Comparison of ENCODE assay signal across 19 cellular contexts in the genomic region with DNA sequence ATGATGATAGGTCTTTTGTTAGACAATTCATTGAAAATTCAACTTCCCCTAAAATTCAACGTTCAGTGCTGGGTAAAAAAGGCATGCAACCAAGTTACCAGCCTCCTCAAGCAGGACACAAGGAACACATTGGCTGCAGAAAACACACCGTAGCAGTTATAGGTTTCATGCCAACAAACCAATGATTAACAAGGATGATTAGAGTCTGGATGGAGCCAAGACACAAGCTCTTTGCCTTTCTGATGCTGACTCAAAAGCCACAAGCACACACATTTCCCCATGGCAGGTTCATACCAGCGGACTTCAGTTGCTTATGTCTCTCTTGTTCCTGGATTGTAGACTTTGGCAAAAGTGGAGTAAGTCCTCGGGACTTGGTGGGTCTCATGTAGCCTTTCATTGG.
DNase-seq lines count a peak whose midpoint lies in the region; ATAC-seq, FAIRE-seq and TF ChIP-seq lines count a peak whose summit lies in the region.
"Had no signal": no experiment of that assay in that cellular context is flagged by ENCODE, and none has a peak within 500 bp of the region (broad histone marks: within the 10 kb centered on the region; RNA-seq: fewer than 3 reads in every experiment).

No MANE protein-coding gene starts in this region.

- intact Hi-C loops in body of pancreas (cut with DNase I) = no loop called here

- peak; percentile 51 for DNase-seq in LNCaP clone FGC (ENCODE audit: low read depth)
- no peak for DNase-seq in body of pancreas
- DNase-seq in kidney tubule cell (ENCODE audit: low spot score) = peak; percentile 76
- DNase-seq in urothelium cell line (ENCODE audit: low spot score) = no peak
- DNase-seq in activated CD4-positive, CD25-positive, alpha-beta regulatory T cell treated with anti-CD3 and anti-CD28 coated beads, Interleukin-2, amount 50 U/mL, for 72 hours = no peak
- no peak for DNase-seq in germinal center (ENCODE audit: low spot score)
- DNase-seq in erythroblast (lab: John Stamatoyannopoulos, UW) = no peak
- DNase-seq: DMS79 treated with DMSO at 0.1 percent for 48 hours, Kasumi-1, MM.1S, NCI-H1092, NCI-H1436 treated with DMSO at 0.1 percent for 48 hours, NCI-H2029, NCI-H526, PC-3, SIG-M5 had no signal

- no peak for FAIRE-seq in urothelium cell line (lab: Jason Lieb, UNC)
- FAIRE-seq: H54 had no signal

- no peaks in the 10 kb centered on the region for H3K27me3 ChIP-seq in body of pancreas

- H3K27ac ChIP-seq in body of pancreas = peak overlapping the region in 1 of 4 donors; percentile 17
- H3K27ac ChIP-seq: C4-2B, RWPE1 had no signal

- H3K9me3 ChIP-seq in body of pancreas = no peaks in the 10 kb centered on the region

- H3K4me1 ChIP-seq in body of pancreas = peaks cover 17% of the 10 kb centered on the region

- TF ChIP-seq POLR2A in body of pancreas (IDR thresholded peaks at IDR 0.05) (no peak), erythroblast (IDR thresholded peaks at IDR 0.05; ENCODE audit: low read length) (no peak)

- H3K4me3 ChIP-seq in LNCaP clone FGC (ENCODE audit: low read depth, low read length) (no peak overlapping the region), body of pancreas (no peak overlapping the region)

- peak; percentile 33 for ATAC-seq in body of pancreas
- ATAC-seq: PC-3 had no signal

- 55 to 67% methylated on average over 4 of the region's 4 CpGs for WGBS in body of pancreas, 2 donors

- no peak for TF ChIP-seq CTCF in LNCaP clone FGC (IDR thresholded peaks at IDR 0.05; ENCODE audit: control insufficient read depth, extremely low read depth, insufficient read depth)
- TF ChIP-seq CTCF in body of pancreas (IDR thresholded peaks at IDR 0.05) = no peak

- peaks cover 0 to 4% of the 10 kb centered on the region in 2 donors for H3K36me3 ChIP-seq in body of pancreas (replicated peaks in 1 of 2; ENCODE audit: insufficient read depth in 1 of 2, low read depth in 2 of 2)

Comparison
In these comparisons a context has a peak if more than half of its experiments do, and no peak if none do; other contexts are left out.
1. DNase-seq: peak in LNCaP clone FGC (single experiment) and kidney tubule cell (single experiment); none in body of pancreas (0 of 4), urothelium cell line (single experiment), activated CD4-positive, CD25-positive, alpha-beta regulatory T cell treated with anti-CD3 and anti-CD28 coated beads, Interleukin-2, amount 50 U/mL, for 72 hours (single experiment), germinal center (single experiment) and erythroblast (0 of 2).